In genomic region chr10:78471723-78472541, GRCh38 we compare ENCODE assay signal across 1 cellular context.
TF ChIP-seq lines count a peak whose summit lies in the region.

No MANE protein-coding gene starts in this region.

TF ChIP-seq in SK-N-SH, 30 proteins besides CTCF, POLR2A, EP300 and RAD21 (continued from another document):
- TF ChIP-seq POLR2AphosphoS5 (IDR thresholded peaks at IDR 0.05; ENCODE audit: low read depth, low read length) (peak; percentile 13; the same call in 1 of the 2 replicates), USF1 (IDR thresholded peaks at IDR 0.05; ENCODE audit: borderline replicate concordance, low read depth) (no peak), TAF1 (IDR thresholded peaks at IDR 0.05; ENCODE audit: borderline replicate concordance, low read depth, low read length) (no peak), FOSL2 (IDR thresholded peaks at IDR 0.05; ENCODE audit: borderline replicate concordance, low read depth) (no peak), SIN3A (IDR thresholded peaks at IDR 0.05; ENCODE audit: borderline replicate concordance, low read depth, low read length) (no peak), GATA2 (CRISPR knock-in tag; IDR thresholded peaks at IDR 0.05) (peak; percentile 86), USF2 (IDR thresholded peaks at IDR 0.05; ENCODE audit: borderline replicate concordance, low read depth, low read length) (no peak), SMC3 (IDR thresholded peaks at IDR 0.05; ENCODE audit: low read depth, low read length) (no peak), ZBTB33 (IDR thresholded peaks at IDR 0.05; ENCODE audit: borderline replicate concordance, low read depth) (no peak), MAX (IDR thresholded peaks at IDR 0.05; ENCODE audit: low read depth) (no peak), NFIC (IDR thresholded peaks at IDR 0.05; ENCODE audit: borderline replicate concordance) (no peak), RFX5 (IDR thresholded peaks at IDR 0.05; ENCODE audit: low read length) (no peak), GABPA (IDR thresholded peaks at IDR 0.05; ENCODE audit: low read depth) (no peak), REST (IDR thresholded peaks at IDR 0.05; ENCODE audit: low read depth, low read length) (no peak), ELF1 (IDR thresholded peaks at IDR 0.05) (no peak)
